Comparison of ENCODE assay signal across 8 cellular contexts in genomic region chr3:157129782-157130137, GRCh38. TPM values are rescaled to one million over a fixed set of nuclear protein-coding genes. Genes with fewer than 3 reads are reported as not detected.
DNase-seq lines count a peak whose midpoint lies in the region; ATAC-seq, FAIRE-seq and TF ChIP-seq lines count a peak whose summit lies in the region.

No MANE protein-coding gene starts in this region.

- H2AFZ ChIP-seq in HCT116 (ENCODE audit: low read depth, low read length, poor library complexity, severe bottlenecking) (no peak overlapping the region), osteoblast (ENCODE audit: low read length) (peak overlapping the region; percentile 80)

- ATAC-seq in HCT116, result peak; percentile 54

- CTCF ChIA-PET in HCT116 (lab: Charles Lee), result interaction anchor here (1.0 to 2.4 kb wide), 3 partner anchors 11 to 977 kb away, joined by 3 to 8 read pairs (median 6); no protein-coding TSS in a partner anchor

- peak overlapping the region; percentile 75 for H3K4me2 ChIP-seq in HCT116 (ENCODE audit: low read length)
- H3K4me2 ChIP-seq in osteoblast (ENCODE audit: insufficient read depth, low read length), result peak overlapping the region; percentile 57

- H3K27me3 ChIP-seq in HCT116 (ENCODE audit: insufficient read depth, low read length) (no peaks in the 10 kb centered on the region), SJCRH30 (no peaks in the 10 kb centered on the region), osteoblast (ENCODE audit: insufficient read depth, low read length) (no peaks in the 10 kb centered on the region)

- DNase-seq in HCT116 (ENCODE audit: low read depth, low spot score) (peak; percentile 74), SJCRH30 (peak; percentile 67 to 79), epithelial cell of prostate (ENCODE audit: low read depth, low spot score) (no peak), osteoblast (ENCODE audit: insufficient read length, low spot score, missing footprints) (peak; percentile 49), frontal cortex (ENCODE audit: low spot score in 2 of 2) (no peak), activated gamma-delta T cell (lab: John Stamatoyannopoulos, UW) (no peak), CD1c-positive myeloid dendritic cell (ENCODE audit: extremely low spot score) (no peak), HCEC 1CT (no peak)

- H3K9me3 ChIP-seq in HCT116 (ENCODE audit: control insufficient read depth in 1 of 2, insufficient read depth in 1 of 2, low read depth in 1 of 2, low read length in 2 of 2) (no peaks in the 10 kb centered on the region), SJCRH30 (replicated peaks) (no peaks in the 10 kb centered on the region), osteoblast (ENCODE audit: low read depth, low read length) (no peaks in the 10 kb centered on the region)

- H3K79me2 ChIP-seq in HCT116 (ENCODE audit: insufficient read depth, low read length) (no peaks in the 10 kb centered on the region), osteoblast (ENCODE audit: insufficient read depth, low read length) (no peaks in the 10 kb centered on the region)

- H4K20me1 ChIP-seq in HCT116 (ENCODE audit: insufficient read depth), result no peaks in the 10 kb centered on the region
- H4K20me1 ChIP-seq in osteoblast (ENCODE audit: insufficient read depth, low read length), result no peaks in the 10 kb centered on the region

- TF ChIP-seq POLR2A in HCT116 (IDR thresholded peaks at IDR 0.05; ENCODE audit: borderline replicate concordance, extremely low read depth, insufficient read depth, insufficient read length), result no peak

- no peaks in the 10 kb centered on the region for H3K36me3 ChIP-seq in HCT116 (ENCODE audit: control insufficient read depth in 1 of 2, insufficient read depth in 2 of 2, low read length in 2 of 2)
- no peaks in the 10 kb centered on the region for H3K36me3 ChIP-seq in SJCRH30
- H3K36me3 ChIP-seq in osteoblast (ENCODE audit: insufficient read depth, low read length), result no peaks in the 10 kb centered on the region

- no peaks in the 10 kb centered on the region for H3K9me2 ChIP-seq in HCT116 (ENCODE audit: insufficient read depth)

- peaks cover 57 to 87% of the 10 kb centered on the region in 2 experiments for H3K4me1 ChIP-seq in HCT116 (ENCODE audit: control insufficient read depth in 1 of 2, insufficient read depth in 2 of 2, low read length in 2 of 2)
- peaks cover 21% of the 10 kb centered on the region; the same call in 1 of the 2 replicates for H3K4me1 ChIP-seq in SJCRH30
- peaks cover 76% of the 10 kb centered on the region for H3K4me1 ChIP-seq in osteoblast (ENCODE audit: insufficient read depth, low read length)

- peak overlapping the region; percentile 22 to 36 for H3K4me3 ChIP-seq in HCT116 (replicated peaks in 1 of 2; ENCODE audit: low read depth in 1 of 2, low read length in 2 of 2)
- H3K4me3 ChIP-seq in SJCRH30, result peak overlapping the region; percentile 53
- no peak overlapping the region for H3K4me3 ChIP-seq in osteoblast (ENCODE audit: insufficient read depth, low read length)

- no TSS peak for BruUV-seq in HCT116 (replicated peaks; lab: Mats Ljungman, UMichigan)

- intact Hi-C loops in HCT116 (cut with micrococcal nuclease), result loop anchor here (1.0 to 10.0 kb wide), 5 partner anchors 49 to 685 kb away; partner anchors contain the start of genes LEKR1 and TIPARP

- H3K9ac ChIP-seq in HCT116 (ENCODE audit: low read length), result peak overlapping the region; percentile 76

- H3K27ac ChIP-seq in HCT116 (ENCODE audit: low read depth, low read length) (peak overlapping the region; percentile 99), SJCRH30 (peak overlapping the region; percentile 92), epithelial cell of prostate (peak overlapping the region; percentile 99), osteoblast (ENCODE audit: low read depth, low read length) (peak overlapping the region; percentile 91)

- POLR2A ChIA-PET in HCT116 (lab: Charles Lee), result interaction anchor here (0.9 to 1.6 kb wide), 2 partner anchors 9 to 575 kb away, joined by 3 to 5 read pairs; partner anchors contain the start of gene SSR3

- FAIRE-seq in frontal cortex (lab: Jason Lieb, UNC), result no peak

- no peak for TF ChIP-seq CTCF in HCT116 (IDR thresholded peaks at IDR 0.05 in 2 of 3, conservative IDR thresholded peaks at IDR 0.05 in 1 of 3; ENCODE audit: borderline replicate concordance in 1 of 3, insufficient read depth in 1 of 3, low read depth in 2 of 3, low read length in 2 of 3)
- no peak for TF ChIP-seq CTCF in osteoblast (IDR thresholded peaks at IDR 0.05; ENCODE audit: extremely low read depth, low read depth, low read length)

- RAD21 ChIA-PET in HCT116 (lab: Charles Lee; ENCODE audit: low non-redundant PET in 1 of 2, low total read pairs in 2 of 2, uncharacterized antibody in 2 of 2, unreplicated experiment in 2 of 2), result interaction anchor here in 1 of 2 experiments (0.6 kb wide), 1 partner anchor 52 kb away, joined by 3 read pairs; no protein-coding TSS in a partner anchor

- no peak for TF ChIP-seq RAD21 in HCT116 (IDR thresholded peaks at IDR 0.05; ENCODE audit: low read depth)

TF ChIP-seq in HCT116, 20 proteins besides CTCF, POLR2A, EP300 and RAD21:
- TF ChIP-seq EZH2 (IDR thresholded peaks at IDR 0.05) (no peak), ZFX (IDR thresholded peaks at IDR 0.05) (0 out of 2 replicates have a peak, but pooled peaks have one; percentile 7)

RNA-seq across cellular contexts. Expression of gene CCNL1, which starts 30.2 kb away (rescaled TPM):
- 96.7 TPM for total RNA-seq in HCT116 (2021; ENCODE audit: unreplicated experiment)
- polyA plus RNA-seq in HCT116 (2012), result 88.6 and 111 TPM in 2 replicates
- total RNA-seq in SJCRH30 (2014; rRNA removed; shearing (Covaris generic)), result 91.2 and 112 TPM in 2 replicates
- 157 and 194 TPM in 2 replicates for total RNA-seq in osteoblast
- 64.4 TPM for total RNA-seq in frontal cortex

Comparison
In these comparisons a context has a peak if more than half of its experiments do, and no peak if none do; other contexts are left out.
1. DNase-seq: peak in HCT116 (single experiment), SJCRH30 (2 of 2) and osteoblast (single experiment); none in epithelial cell of prostate (single experiment), frontal cortex (0 of 2), activated gamma-delta T cell (single experiment), CD1c-positive myeloid dendritic cell (single experiment) and HCEC 1CT (single experiment).
2. Peak in every context shown above with its lines, with median percentiles within 50 percentile points of each other: H3K27ac ChIP-seq.